ENCODE assay signal across 9 cellular contexts in genomic region chr2:241882090-241882625, GRCh38. TPM values are rescaled to one million over a fixed set of nuclear protein-coding genes. Genes with fewer than 3 reads are reported as not detected.
DNase-seq lines count a peak whose midpoint lies in the region; ATAC-seq, FAIRE-seq and TF ChIP-seq lines count a peak whose summit lies in the region.
"Had no signal": no experiment of that assay in that cellular context is flagged by ENCODE, and none has a peak within 500 bp of the region (broad histone marks: within the 10 kb centered on the region; RNA-seq: fewer than 3 reads in every experiment).

No MANE protein-coding gene starts in this region.

- H3K27me3 ChIP-seq in Panc1 (ENCODE audit: control insufficient read depth, insufficient read depth, low read length) = no peaks in the 10 kb centered on the region

- no peak for FAIRE-seq in kidney (lab: Jason Lieb, UNC)

- H3K27ac ChIP-seq in Panc1 (ENCODE audit: low read length) (peak overlapping the region; percentile 54), kidney (ENCODE audit: low read depth in 2 of 2, low read length in 2 of 2) (no peak overlapping the region)

- intact Hi-C loops in MCF 10A (cut with micrococcal nuclease) (no loop called here), Panc1 (cut with micrococcal nuclease; ENCODE audit: unreplicated experiment) (no loop called here), kidney (cut with DNase I) (no loop called here)

- DNase-seq in T47D (ENCODE audit: low read depth in 1 of 2, low spot score in 1 of 2) (peak; percentile 71 to 80), MCF 10A (ENCODE audit: unreplicated experiment) (no peak), Panc1 (ENCODE audit: low read depth, low spot score) (no peak), kidney (peak; percentile 90), NOMO-1 treated with DMSO at 0.1 percent for 48 hours (lab: John Stamatoyannopoulos, UW; ENCODE audit: unreplicated experiment) (no peak)
- DNase-seq in activated naive CD8-positive, alpha-beta T cell treated with anti-CD3 and anti-CD28 coated beads, Interleukin-2, amount 10 ng/mL, durations not matched to agents 7 days and 5 days = no peak
- peak; percentile 34 to 69 (median 57) for DNase-seq in stimulated activated CD4-positive, alpha-beta T cell treated with anti-CD3 and anti-CD28 coated beads, TNF-alpha, amount 100 ng/mL, for 24 hours (ENCODE audit: low read depth in 3 of 3)

- H3K36me3 ChIP-seq in Panc1 (ENCODE audit: control insufficient read depth, insufficient read depth, low read length) (no peaks in the 10 kb centered on the region), kidney (ENCODE audit: control insufficient read depth in 1 of 2, insufficient read depth in 2 of 2, low read length in 2 of 2) (no peaks in the 10 kb centered on the region)

- in situ Hi-C loops in T47D (cut with HindIII; ENCODE audit: low pct_unique_long_range_greater_than_20kb, low sequenced_read_pairs) (no loop called here), Panc1 (cut with HindIII; ENCODE audit: low pct_unique_long_range_greater_than_20kb, low sequenced_read_pairs) (no loop called here)

- peaks cover 7% of the 10 kb centered on the region for H3K36me3 Mint-ChIP-seq in MCF 10A (ENCODE audit: insufficient read depth, unreplicated experiment)
- peaks cover 16% of the 10 kb centered on the region for H3K36me3 Mint-ChIP-seq in activated naive CD8-positive, alpha-beta T cell treated with anti-CD3 and anti-CD28 coated beads, Interleukin-2, amount 10 ng/mL, durations not matched to agents 7 days and 5 days

- no peak overlapping the region for H3K27ac Mint-ChIP-seq in MCF 10A (ENCODE audit: low read depth, unreplicated experiment)
- H3K27ac Mint-ChIP-seq in activated naive CD8-positive, alpha-beta T cell treated with anti-CD3 and anti-CD28 coated beads, Interleukin-2, amount 10 ng/mL, durations not matched to agents 7 days and 5 days = peak overlapping the region; percentile 95

- ATAC-seq in HG02840 (IDR thresholded peaks at IDR 0.05; ENCODE audit: low FRiP score, unreplicated experiment) = peak; percentile 54
- ATAC-seq in Panc1 = peak; percentile 43
- peak; percentile 51 for ATAC-seq in activated naive CD8-positive, alpha-beta T cell treated with anti-CD3 and anti-CD28 coated beads, Interleukin-2, amount 10 ng/mL, durations not matched to agents 7 days and 5 days (ENCODE audit: low read depth)

- no peaks in the 10 kb centered on the region for H3K27me3 Mint-ChIP-seq in MCF 10A (ENCODE audit: insufficient read depth, unreplicated experiment)
- H3K27me3 Mint-ChIP-seq in activated naive CD8-positive, alpha-beta T cell treated with anti-CD3 and anti-CD28 coated beads, Interleukin-2, amount 10 ng/mL, durations not matched to agents 7 days and 5 days = no peaks in the 10 kb centered on the region

- H3K4me3 Mint-ChIP-seq in MCF 10A (ENCODE audit: unreplicated experiment) = no peak overlapping the region
- peak overlapping the region; percentile 87 for H3K4me3 Mint-ChIP-seq in activated naive CD8-positive, alpha-beta T cell treated with anti-CD3 and anti-CD28 coated beads, Interleukin-2, amount 10 ng/mL, durations not matched to agents 7 days and 5 days

- H3K9ac ChIP-seq in kidney (ENCODE audit: low read length in 2 of 2) = no peak overlapping the region

- H3K9me3 ChIP-seq in Panc1 (ENCODE audit: control insufficient read depth, insufficient read depth, low read depth, low read length) = no peaks in the 10 kb centered on the region
- H3K9me3 ChIP-seq in kidney (ENCODE audit: control insufficient read depth in 1 of 2, low read length in 2 of 2) = no peaks in the 10 kb centered on the region

- peak overlapping the region; percentile 47 to 65 for H3K4me3 ChIP-seq in Panc1 (ENCODE audit: low read depth in 2 of 2, low read length in 2 of 2)
- peak overlapping the region in 1 of 2 donors; percentile 56 for H3K4me3 ChIP-seq in kidney (ENCODE audit: low read length in 2 of 2)

- H3K4me1 ChIP-seq in Panc1 (ENCODE audit: control insufficient read depth, insufficient read depth, low read length) (peaks cover 29% of the 10 kb centered on the region), kidney (ENCODE audit: control insufficient read depth in 1 of 2, insufficient read depth in 1 of 2, low read depth in 1 of 2, low read length in 2 of 2) (peaks cover 0 to 13% of the 10 kb centered on the region in 2 donors)

- CTCF ChIA-PET in MCF 10A (lab: Yijun Ruan, JAX) = no interaction called here
- CTCF ChIA-PET in Panc1 (lab: Charles Lee) = no interaction called here

- TF ChIP-seq CTCF in MCF 10A (IDR thresholded peaks at IDR 0.05; ENCODE audit: unreplicated experiment) (no peak), Panc1 (IDR thresholded peaks at IDR 0.05) (no peak), kidney (IDR thresholded peaks at IDR 0.05; ENCODE audit: borderline replicate concordance, extremely low read depth, insufficient read depth) (no peak)

- BruUV-seq in MCF 10A (replicated peaks; lab: Mats Ljungman, UMichigan) (no TSS peak), Panc1 (replicated peaks; lab: Mats Ljungman, UMichigan) (no TSS peak)

- H3K9me3 Mint-ChIP-seq in MCF 10A (ENCODE audit: unreplicated experiment) = no peaks in the 10 kb centered on the region
- H3K9me3 Mint-ChIP-seq in activated naive CD8-positive, alpha-beta T cell treated with anti-CD3 and anti-CD28 coated beads, Interleukin-2, amount 10 ng/mL, durations not matched to agents 7 days and 5 days = no peaks in the 10 kb centered on the region

- no peaks in the 10 kb centered on the region for H3K4me1 Mint-ChIP-seq in MCF 10A (ENCODE audit: insufficient read depth, unreplicated experiment)
- peaks cover 25% of the 10 kb centered on the region for H3K4me1 Mint-ChIP-seq in activated naive CD8-positive, alpha-beta T cell treated with anti-CD3 and anti-CD28 coated beads, Interleukin-2, amount 10 ng/mL, durations not matched to agents 7 days and 5 days

- POLR2A ChIA-PET in MCF 10A (lab: Yijun Ruan, JAX) = no interaction called here
- POLR2A ChIA-PET in Panc1 (lab: Charles Lee) = no interaction called here
- POLR2A ChIA-PET in activated naive CD8-positive, alpha-beta T cell treated with anti-CD3 and anti-CD28 coated beads, Interleukin-2, amount 10 ng/mL, durations not matched to agents 7 days and 5 days (lab: Charles Lee) = interaction anchor here (1.3 to 1.8 kb wide), 2 partner anchors 14 to 195 kb away, joined by 4 to 5 read pairs; partner anchors contain the start of gene DTYMK

RNA-seq across cellular contexts. Expression of gene RTP5, which starts 12.6 kb away (rescaled TPM):
- not detected in 2 replicates for total RNA-seq in MCF 10A (2022)
- total RNA-seq in Panc1 (2021; ENCODE audit: unreplicated experiment) = not detected
- polyA plus RNA-seq in Panc1 (2012; ENCODE audit: insufficient read length) = not detected
- under 1 TPM; 0.53 to 0.60 TPM for total RNA-seq in activated naive CD8-positive, alpha-beta T cell treated with anti-CD3 and anti-CD28 coated beads, Interleukin-2, amount 10 ng/mL, durations not matched to agents 7 days and 5 days
- total RNA-seq in kidney = 0.13 TPM
- not detected for polyA plus RNA-seq in kidney (ENCODE audit: insufficient read depth, low read depth, low replicate concordance)

RNA-seq across cellular contexts. Expression of gene PDCD1, which starts 23.5 kb away (rescaled TPM):
- total RNA-seq in MCF 10A (2022) = not detected in 2 replicates
- 0.15 TPM for total RNA-seq in Panc1 (2021; ENCODE audit: unreplicated experiment)
- polyA plus RNA-seq in Panc1 (2012; ENCODE audit: insufficient read length) = 0.29 TPM
- total RNA-seq in activated naive CD8-positive, alpha-beta T cell treated with anti-CD3 and anti-CD28 coated beads, Interleukin-2, amount 10 ng/mL, durations not matched to agents 7 days and 5 days = 1 to 10 TPM; 5.4 to 6.6 TPM
- 1.6 TPM for total RNA-seq in kidney
- polyA plus RNA-seq in kidney (ENCODE audit: insufficient read depth, low read depth, low replicate concordance) = 0.49 TPM
- total RNA-seq: temporal lobe had no signal

Comparison
In these comparisons a context has a peak if more than half of its experiments do, and no peak if none do; other contexts are left out.
1. DNase-seq: peak in T47D (2 of 2), kidney (single experiment) and stimulated activated CD4-positive, alpha-beta T cell treated with anti-CD3 and anti-CD28 coated beads, TNF-alpha, amount 100 ng/mL, for 24 hours (3 of 3); none in MCF 10A (single experiment), Panc1 (single experiment), activated naive CD8-positive, alpha-beta T cell treated with anti-CD3 and anti-CD28 coated beads, Interleukin-2, amount 10 ng/mL, durations not matched to agents 7 days and 5 days (single experiment) and NOMO-1 treated with DMSO at 0.1 percent for 48 hours (single experiment).
2. Peak in every context shown above with its lines, with median percentiles within 50 percentile points of each other: ATAC-seq.